ENCODE assay signal across 2 cellular contexts in the genomic region with DNA sequence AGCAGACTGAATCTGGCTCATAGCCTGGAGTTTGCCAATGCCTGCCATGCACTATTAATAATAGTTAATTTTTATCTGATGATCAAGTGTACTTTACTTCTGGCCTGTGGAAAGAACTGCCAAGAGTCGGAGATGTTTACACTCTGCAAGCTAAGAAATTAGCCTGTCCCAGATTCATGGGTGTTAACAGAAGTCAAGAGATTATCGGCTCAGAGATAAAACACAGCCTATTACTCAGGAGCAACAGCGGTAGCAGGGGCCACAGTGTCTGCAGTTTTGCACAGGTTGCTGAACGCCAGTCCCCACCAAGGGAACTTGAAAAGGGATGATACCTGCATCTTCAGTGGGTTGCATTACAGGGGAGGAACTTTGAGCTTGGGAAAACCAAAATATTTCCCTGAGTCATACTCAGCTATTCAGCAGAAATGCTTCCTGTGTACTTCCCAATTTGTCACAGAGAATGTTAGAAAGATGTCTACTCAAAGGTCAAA.
A peak's percentile ranks its signal among the peaks of the same experiment; 100 is the strongest.
TF ChIP-seq lines count a peak whose summit lies in the region.

No MANE protein-coding gene starts in this region.

TF ChIP-seq in IMR-90, 13 proteins besides CTCF, POLR2A, EP300 and RAD21:
- no peak for TF ChIP-seq SMC3 (IDR thresholded peaks at IDR 0.05; ENCODE audit: low read depth, low read length)
- TF ChIP-seq MXI1 (IDR thresholded peaks at IDR 0.05; ENCODE audit: borderline replicate concordance, low read depth, low read length) = no peak
- TF ChIP-seq NFE2L2 (IDR thresholded peaks at IDR 0.05; ENCODE audit: low read depth, low read length) = peak; percentile 73; the same call in 1 of the 2 replicates
- peak; percentile 31; the same call in 1 of the 2 replicates for TF ChIP-seq MAFK (IDR thresholded peaks at IDR 0.05; ENCODE audit: low read depth, low read length)
- 0 out of 2 replicates have a peak, but pooled peaks have one; percentile 5 for TF ChIP-seq CEBPB (IDR thresholded peaks at IDR 0.05; ENCODE audit: low read depth, low read length)

TF ChIP-seq in GM12891, 5 proteins besides CTCF, POLR2A, EP300 and RAD21:
- TF ChIP-seq POU2F2 (IDR thresholded peaks at IDR 0.05; ENCODE audit: low read depth, low read length) = no peak
- no peak for TF ChIP-seq POLR2AphosphoS5 (IDR thresholded peaks at IDR 0.05; ENCODE audit: low read depth, low read length)
- no peak for TF ChIP-seq SPI1 (IDR thresholded peaks at IDR 0.05; ENCODE audit: low read depth, low read length)
- TF ChIP-seq PAX5 (IDR thresholded peaks at IDR 0.05; ENCODE audit: insufficient read depth, low read length, severe bottlenecking) = no peak
- no peak for TF ChIP-seq TAF1 (IDR thresholded peaks at IDR 0.05; ENCODE audit: low read depth, low read length)
